In the genomic region with DNA sequence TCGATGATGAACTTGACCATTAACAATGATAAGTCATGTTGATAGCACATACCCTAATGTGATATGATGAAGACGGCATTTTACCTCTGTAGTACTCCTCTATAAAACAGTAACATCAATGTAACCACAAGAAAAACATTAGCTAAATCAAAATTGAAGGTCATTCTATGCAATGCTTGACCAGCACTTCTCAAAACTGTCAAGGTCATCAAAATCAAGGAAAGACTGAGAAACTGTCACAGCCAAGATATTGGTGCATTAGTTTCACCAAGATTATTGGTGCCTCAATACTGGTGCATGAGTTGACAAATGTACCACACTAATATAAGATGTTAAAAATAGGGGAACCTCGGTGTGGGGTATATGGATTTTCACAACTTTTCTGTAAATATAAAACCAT, we compare ENCODE assay signal across 21 cellular contexts.
DNase-seq lines count a peak whose midpoint lies in the region; ATAC-seq, FAIRE-seq and TF ChIP-seq lines count a peak whose summit lies in the region.
"Had no signal": no experiment of that assay in that cellular context is flagged by ENCODE, and none has a peak within 500 bp of the region (broad histone marks: within the 10 kb centered on the region; RNA-seq: fewer than 3 reads in every experiment).

No MANE protein-coding gene starts in this region.

- H3K36me3 ChIP-seq in HepG2 (replicated peaks in 1 of 2; ENCODE audit: control insufficient read depth in 1 of 2, insufficient read depth in 2 of 2, low read length in 2 of 2) (no peaks in the 10 kb centered on the region), right lobe of liver (no peaks in the 10 kb centered on the region)
- H3K36me3 ChIP-seq: BE2C, BLaER1 had no signal

- no peaks in the 10 kb centered on the region for H3K27me3 Mint-ChIP-seq in mesothelial cell of epicardium (ENCODE audit: low read depth)
- H3K27me3 Mint-ChIP-seq: CD4-positive, alpha-beta memory T cell; CD4-positive, CD25-positive, alpha-beta regulatory T cell; CD8-positive, alpha-beta memory T cell had no signal

- H3K27me3 ChIP-seq in HepG2 (ENCODE audit: control insufficient read depth in 1 of 2, insufficient read depth in 2 of 2, low read length in 2 of 2) (no peaks in the 10 kb centered on the region), right lobe of liver (no peaks in the 10 kb centered on the region)
- H3K27me3 ChIP-seq: BE2C, BLaER1 had no signal

- H3K9ac ChIP-seq in HepG2 (ENCODE audit: insufficient read depth, low read depth, low read length) = no peak overlapping the region
- H3K9ac ChIP-seq: BLaER1 had no signal

- H3K4me3 ChIP-seq in HepG2 (replicated peaks in 1 of 3; ENCODE audit: insufficient read depth in 1 of 3, low read depth in 2 of 3, low read length in 3 of 3) (no peak overlapping the region), right lobe of liver (no peak overlapping the region)
- H3K4me3 ChIP-seq: BLaER1 had no signal

- no peaks in the 10 kb centered on the region for H3K36me3 Mint-ChIP-seq in mesothelial cell of epicardium
- H3K36me3 Mint-ChIP-seq: CD14-positive monocyte; CD4-positive, alpha-beta memory T cell; CD4-positive, CD25-positive, alpha-beta regulatory T cell; CD8-positive, alpha-beta memory T cell had no signal

- peaks cover 52% of the 10 kb centered on the region for H3K4me1 Mint-ChIP-seq in mesothelial cell of epicardium
- H3K4me1 Mint-ChIP-seq: CD14-positive monocyte; CD4-positive, alpha-beta memory T cell; CD4-positive, CD25-positive, alpha-beta regulatory T cell; CD8-positive, alpha-beta memory T cell had no signal

- DNase-seq in HepG2 (ENCODE audit: low spot score) (no peak), right lobe of liver (no peak), HTR-8/SVneo (ENCODE audit: insufficient read length, low spot score) (no peak), mesothelial cell of epicardium (ENCODE audit: low spot score in 2 of 2, unreplicated experiment in 2 of 2) (no peak), activated gamma-delta T cell (lab: John Stamatoyannopoulos, UW) (no peak)
- DNase-seq: ACHN; BE2C; C1 segment of cervical spinal cord; CD4-positive, alpha-beta memory T cell; CD4-positive, CD25-positive, alpha-beta regulatory T cell; CD8-positive, alpha-beta memory T cell; COR-L47; DMS79 treated with DMSO at 0.1 percent for 48 hours; GF-D8 had no signal

- 0% methylated on average over 3 of the region's 3 CpGs for WGBS in HepG2 (ENCODE audit: low lambda C conversion rate)
- WGBS in right lobe of liver (ENCODE audit: insufficient coverage, low coverage, low lambda C conversion rate, missing lambda C conversion rate) = 61% methylated on average over 3 of the region's 3 CpGs

- FAIRE-seq in HepG2 (lab: Jason Lieb, UNC) (no peak), HTR-8/SVneo (lab: Jason Lieb, UNC) (peak; percentile 78)
- FAIRE-seq: G401.6, GM12891, GM19239 had no signal

- ATAC-seq in HepG2 = no peak
- ATAC-seq in right lobe of liver = no peak
- no peak for ATAC-seq in GM21526 (IDR thresholded peaks at IDR 0.05; ENCODE audit: low FRiP score, unreplicated experiment)

- H3K27ac ChIP-seq in HepG2 (ENCODE audit: extremely low read length, insufficient read depth, low read length) (no peak overlapping the region), right lobe of liver (no peak overlapping the region)
- H3K27ac ChIP-seq: 22Rv1, BLaER1 had no signal

- no peak for TF ChIP-seq RAD21 in HepG2 (CRISPR knock-in tag; IDR thresholded peaks at IDR 0.05)

- peak overlapping the region; percentile 83 for H3K27ac Mint-ChIP-seq in mesothelial cell of epicardium
- H3K27ac Mint-ChIP-seq: CD14-positive monocyte; CD4-positive, CD25-positive, alpha-beta regulatory T cell; CD8-positive, alpha-beta memory T cell had no signal

- H3K9me3 ChIP-seq in HepG2 (ENCODE audit: low read length) = peaks cover 70% of the 10 kb centered on the region
- H3K9me3 ChIP-seq in right lobe of liver = no peaks in the 10 kb centered on the region
- H3K9me3 ChIP-seq: BE2C, BLaER1 had no signal

- TF ChIP-seq CTCF in HepG2 (CRISPR knock-in tag; IDR thresholded peaks at IDR 0.05) = no peak
- no peak for TF ChIP-seq CTCF in right lobe of liver (IDR thresholded peaks at IDR 0.05)
- TF ChIP-seq CTCF in mesothelial cell of epicardium (IDR thresholded peaks at IDR 0.05; ENCODE audit: unreplicated experiment) = no peak

- intact Hi-C loops in HepG2 (cut with micrococcal nuclease; ENCODE audit: unreplicated experiment) = no loop called here
- intact Hi-C loops in right lobe of liver (cut with DNase I) = no loop called here

- POLR2A ChIA-PET in HepG2 (lab: Yijun Ruan, JAX) = no interaction called here

- TF ChIP-seq POLR2A in HepG2 (IDR thresholded peaks at IDR 0.05; ENCODE audit: insufficient read depth in 1 of 2, low read depth in 2 of 2, low read length in 2 of 2) (no peak), right lobe of liver (IDR thresholded peaks at IDR 0.05) (no peak)

- H3K79me2 ChIP-seq in HepG2 (ENCODE audit: insufficient read depth, low read length) = no peaks in the 10 kb centered on the region

- no TSS peak for BruUV-seq in HepG2 (replicated peaks; lab: Mats Ljungman, UMichigan)

- in situ Hi-C loops in HepG2 (cut with HindIII; ENCODE audit: extremely low pct_ligation_motif_present, low pct_unique_long_range_greater_than_20kb) = no loop called here

- no peak overlapping the region for H2AFZ ChIP-seq in HepG2 (ENCODE audit: low read length)

- no peaks in the 10 kb centered on the region for H4K20me1 ChIP-seq in HepG2 (ENCODE audit: insufficient read depth, low read length)
- H4K20me1 ChIP-seq: BLaER1 had no signal

- CTCF ChIA-PET in HepG2 (lab: Yijun Ruan, JAX; ENCODE audit: low intra/inter-chr PET ratio, low total read pairs) = no interaction called here

- no peak overlapping the region for H3K4me2 ChIP-seq in HepG2 (ENCODE audit: low read depth, low read length)
- H3K4me2 ChIP-seq: BLaER1 had no signal

- no peaks in the 10 kb centered on the region for H3K9me3 Mint-ChIP-seq in mesothelial cell of epicardium

- H3K4me1 ChIP-seq in HepG2 (ENCODE audit: insufficient read depth, low read length) = no peaks in the 10 kb centered on the region
- no peaks in the 10 kb centered on the region for H3K4me1 ChIP-seq in right lobe of liver
- H3K4me1 ChIP-seq: BE2C, BLaER1 had no signal

- no peak overlapping the region for H3K4me3 Mint-ChIP-seq in mesothelial cell of epicardium
- H3K4me3 Mint-ChIP-seq: CD14-positive monocyte; CD4-positive, alpha-beta memory T cell; CD4-positive, CD25-positive, alpha-beta regulatory T cell; CD8-positive, alpha-beta memory T cell had no signal

- TF ChIP-seq EP300 in HepG2 (IDR thresholded peaks at IDR 0.05; ENCODE audit: low read depth in 2 of 2, low read length in 2 of 2) (no peak), HepG2 (CRISPR knock-in tag; IDR thresholded peaks at IDR 0.05; ENCODE audit: borderline replicate concordance) (no peak)

TF ChIP-seq in HepG2, 621 proteins besides CTCF, POLR2A, EP300 and RAD21:
- TF ChIP-seq ZNF484 (CRISPR knock-in tag; IDR thresholded peaks at IDR 0.05; ENCODE audit: borderline replicate concordance, low read depth) (no peak), MAFF (IDR thresholded peaks at IDR 0.05; ENCODE audit: low read depth, low read length) (peak; percentile 56; the same call in 1 of the 2 replicates), MAFK (conservative IDR thresholded peaks at IDR 0.05 in 1 of 2, IDR thresholded peaks at IDR 0.05 in 1 of 2; ENCODE audit: low read length in 2 of 2) (peak; percentile 47 to 69; a peak in 3 of 4 replicates)
